11 cellular contexts compared by ENCODE assay signal in the genomic region with DNA sequence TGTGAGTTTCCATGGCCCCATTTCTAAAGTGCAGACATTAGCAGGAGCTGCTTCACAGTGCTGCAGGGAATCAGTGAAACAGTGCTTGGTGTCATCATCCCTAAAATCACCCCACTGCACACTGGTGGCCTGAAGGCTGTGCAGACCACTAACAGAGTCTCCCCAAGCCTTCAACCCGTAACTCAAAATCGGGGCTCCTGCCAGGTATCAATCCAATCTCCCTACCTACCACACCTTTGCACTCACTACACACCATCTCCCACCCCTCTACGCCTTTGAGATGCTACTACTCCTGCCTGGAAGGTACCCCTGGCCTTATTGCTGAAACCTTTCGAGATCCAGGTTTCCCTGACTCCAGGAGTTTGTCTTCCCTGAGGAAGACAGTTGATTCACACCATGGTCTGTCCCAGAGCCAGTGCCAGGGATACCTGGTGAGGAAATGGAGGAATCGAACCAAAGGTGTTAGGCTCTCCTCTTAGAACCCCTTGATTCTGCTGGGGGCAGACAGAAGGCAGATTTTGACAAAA. TPM values are rescaled to one million over a fixed set of nuclear protein-coding genes. Genes with fewer than 3 reads are reported as not detected.
A peak's percentile ranks its signal among the peaks of the same experiment; 100 is the strongest.
DNase-seq lines count a peak whose midpoint lies in the region; ATAC-seq lines count a peak whose summit lies in the region.
"Had no signal": no experiment of that assay in that cellular context is flagged by ENCODE, and none has a peak within 500 bp of the region (broad histone marks: within the 10 kb centered on the region; RNA-seq: fewer than 3 reads in every experiment).

No MANE protein-coding gene starts in this region.

- H3K9ac ChIP-seq in mucosa of rectum (ENCODE audit: low read depth in 1 of 2, low read length in 2 of 2): peak overlapping the region in 1 of 2 donors; percentile 11

- H3K9me3 Mint-ChIP-seq in activated naive CD4-positive, alpha-beta T cell treated with anti-CD3 and anti-CD28 coated beads, Interleukin-2, amount 10 ng/mL, durations not matched to agents 7 days and 5 days: no peaks in the 10 kb centered on the region

- no peak overlapping the region for H3K4me3 ChIP-seq in mucosa of rectum (ENCODE audit: low read length in 2 of 2)

- peaks cover 3% of the 10 kb centered on the region for H3K27me3 Mint-ChIP-seq in activated naive CD4-positive, alpha-beta T cell treated with anti-CD3 and anti-CD28 coated beads, Interleukin-2, amount 10 ng/mL, durations not matched to agents 7 days and 5 days

- H3K27ac Mint-ChIP-seq in activated naive CD4-positive, alpha-beta T cell treated with anti-CD3 and anti-CD28 coated beads, Interleukin-2, amount 10 ng/mL, durations not matched to agents 7 days and 5 days: peak overlapping the region; percentile 99

- H3K4me1 Mint-ChIP-seq in activated naive CD4-positive, alpha-beta T cell treated with anti-CD3 and anti-CD28 coated beads, Interleukin-2, amount 10 ng/mL, durations not matched to agents 7 days and 5 days: peaks cover 97% of the 10 kb centered on the region

- peaks cover 24 to 25% of the 10 kb centered on the region in 2 donors for H3K36me3 ChIP-seq in mucosa of rectum (ENCODE audit: control insufficient read depth in 2 of 2, insufficient read depth in 2 of 2, low read length in 2 of 2)

- no peaks in the 10 kb centered on the region for H3K27me3 ChIP-seq in mucosa of rectum (ENCODE audit: control insufficient read depth in 2 of 2, insufficient read depth in 2 of 2, low read length in 2 of 2)

- in situ Hi-C loops in G401 (cut with HindIII; ENCODE audit: low sequenced_read_pairs): no loop called here

- no peak for ATAC-seq in GM18867 (IDR thresholded peaks at IDR 0.05; ENCODE audit: unreplicated experiment)

- peaks cover 58 to 73% of the 10 kb centered on the region in 2 donors for H3K4me1 ChIP-seq in mucosa of rectum (ENCODE audit: control insufficient read depth in 2 of 2, insufficient read depth in 2 of 2, low read length in 2 of 2)

- peak overlapping the region; percentile 79 for H3K4me3 Mint-ChIP-seq in activated naive CD4-positive, alpha-beta T cell treated with anti-CD3 and anti-CD28 coated beads, Interleukin-2, amount 10 ng/mL, durations not matched to agents 7 days and 5 days

- CTCF ChIA-PET in activated naive CD4-positive, alpha-beta T cell treated with anti-CD3 and anti-CD28 coated beads, Interleukin-2, amount 10 ng/mL, durations not matched to agents 7 days and 5 days (lab: Charles Lee): interaction anchor here (1.0 kb wide), 1 partner anchor 17 kb away, joined by 4 read pairs; no protein-coding TSS in a partner anchor

- peak overlapping the region; percentile 95 for H3K27ac ChIP-seq in mucosa of rectum (ENCODE audit: low read depth in 2 of 2, low read length in 2 of 2)

- DNase-seq in activated naive CD4-positive, alpha-beta T cell treated with anti-CD3 and anti-CD28 coated beads, Interleukin-2, amount 10 ng/mL, durations not matched to agents 7 days and 5 days: no peak
- no peak for DNase-seq in activated naive CD4-positive, alpha-beta T cell (lab: John Stamatoyannopoulos, UW)
- peak; percentile 2 for DNase-seq in activated naive CD4-positive, alpha-beta T cell treated with anti-CD3 and anti-CD28 coated beads, Interleukin-2, amount 50 U/mL, for 16 hours
- no peak for DNase-seq in C1 segment of cervical spinal cord (lab: John Stamatoyannopoulos, UW)
- DNase-seq in NK-92 (lab: John Stamatoyannopoulos, UW; ENCODE audit: unreplicated experiment): no peak
- no peak for DNase-seq in G401 (ENCODE audit: low spot score)
- DNase-seq: dermis blood vessel endothelial cell, NCI-H1092 treated with DMSO at 0.1 percent for 48 hours, nucleus accumbens had no signal

- no peaks in the 10 kb centered on the region for H3K9me3 ChIP-seq in mucosa of rectum (ENCODE audit: control insufficient read depth in 2 of 2, low read length in 2 of 2)

- H3K36me3 Mint-ChIP-seq in activated naive CD4-positive, alpha-beta T cell treated with anti-CD3 and anti-CD28 coated beads, Interleukin-2, amount 10 ng/mL, durations not matched to agents 7 days and 5 days: peaks cover 80% of the 10 kb centered on the region

RNA-seq across cellular contexts. Expression of a gene that starts 25.5 kb away (rescaled TPM):
- total RNA-seq in G401 (2014; rRNA removed; shearing (Covaris generic)): 51.9 and 70.1 TPM in 2 replicates
